In genomic region chrX:51496501-51497291, GRCh38 we compare ENCODE assay signal across 8 cellular contexts. TPM values are rescaled to one million over a fixed set of nuclear protein-coding genes. Genes with fewer than 3 reads are reported as not detected.
DNase-seq lines count a peak whose midpoint lies in the region; ATAC-seq, FAIRE-seq and TF ChIP-seq lines count a peak whose summit lies in the region.
"Had no signal": no experiment of that assay in that cellular context is flagged by ENCODE, and none has a peak within 500 bp of the region (broad histone marks: within the 10 kb centered on the region; RNA-seq: fewer than 3 reads in every experiment).

Gene NUDT11 (minus strand): TSS chrX:51496592. CDS start chrX:51496444, 148 bp downstream.

- H3K27me3 ChIP-seq in endothelial cell of umbilical vein (ENCODE audit: control insufficient read depth in 2 of 2, insufficient read depth in 2 of 2, low read length in 2 of 2) (no peaks in the 10 kb centered on the region), muscle layer of colon (ENCODE audit: control insufficient read depth in 1 of 2, insufficient read depth in 2 of 2, low read length in 2 of 2) (no peaks in the 10 kb centered on the region)

- no peak for TF ChIP-seq POLR2A in endothelial cell of umbilical vein (IDR thresholded peaks at IDR 0.05; ENCODE audit: low read depth, low read length)

- intact Hi-C loops in activated CD4-positive, alpha-beta memory T cell treated with anti-CD3 and anti-CD28 coated beads for 36 hours (cut with micrococcal nuclease) = loop anchor here (10.0 kb wide), 1 partner anchor 308 kb away; no protein-coding TSS in a partner anchor
- intact Hi-C loops in endothelial cell of umbilical vein (cut with micrococcal nuclease) = loop anchor here (10.0 kb wide), 1 partner anchor 768 kb away; no protein-coding TSS in a partner anchor

- no peaks in the 10 kb centered on the region for H3K36me3 ChIP-seq in endothelial cell of umbilical vein (ENCODE audit: control insufficient read depth in 2 of 2, extremely low read depth in 1 of 2, insufficient read depth in 2 of 2, low read length in 2 of 2)
- no peaks in the 10 kb centered on the region for H3K36me3 ChIP-seq in muscle layer of colon (ENCODE audit: insufficient read depth, low read length)

- H3K27ac Mint-ChIP-seq in activated CD4-positive, alpha-beta memory T cell treated with anti-CD3 and anti-CD28 coated beads for 36 hours = peak within 1 kb of the TSS; percentile 80

- H3K9ac ChIP-seq in endothelial cell of umbilical vein (replicated peaks; ENCODE audit: extremely low read depth, insufficient read depth, low read length) (peak within 1 kb of the TSS; percentile 9), muscle layer of colon (ENCODE audit: low read length) (no peak within 1 kb of the TSS)

- FAIRE-seq in endothelial cell of umbilical vein (lab: Jason Lieb, UNC) = peak; percentile 68
- FAIRE-seq: colon had no signal

- H3K36me3 Mint-ChIP-seq in activated CD4-positive, alpha-beta memory T cell treated with anti-CD3 and anti-CD28 coated beads for 36 hours = no peaks in the 10 kb centered on the region

- ATAC-seq in GM18511 (IDR thresholded peaks at IDR 0.05; ENCODE audit: unreplicated experiment) (peak; percentile 77), HG03135 (IDR thresholded peaks at IDR 0.05; ENCODE audit: unreplicated experiment) (no peak)
- ATAC-seq in stimulated activated naive CD8-positive, alpha-beta T cell treated with anti-CD3 and anti-CD28 coated beads, Interleukin-15, Interleukin-2, amounts not matched to agents 100 U/mL and 50 U/mL, for 24 hours = peak; percentile 81

- DNase-seq in NCI-H1092 (lab: John Stamatoyannopoulos, UW) (peak; percentile 87), endothelial cell of umbilical vein (ENCODE audit: low read depth, low spot score) (peak; percentile 68)
- peak; percentile 67 for DNase-seq in activated CD4-positive, alpha-beta memory T cell treated with anti-CD3 and anti-CD28 coated beads for 36 hours
- peak; percentile 57 for DNase-seq in stimulated activated naive CD8-positive, alpha-beta T cell treated with anti-CD3 and anti-CD28 coated beads, Interleukin-15, Interleukin-2, amounts not matched to agents 100 U/mL and 50 U/mL, for 24 hours

- POLR2A ChIA-PET in activated CD4-positive, alpha-beta memory T cell treated with anti-CD3 and anti-CD28 coated beads for 36 hours (lab: Charles Lee) = no interaction called here
- POLR2A ChIA-PET in endothelial cell of umbilical vein (lab: Charles Lee) = no interaction called here

- H3K79me2 ChIP-seq in endothelial cell of umbilical vein (ENCODE audit: control insufficient read depth, insufficient read depth, low read length) = no peaks in the 10 kb centered on the region

- no peaks in the 10 kb centered on the region for H3K9me3 Mint-ChIP-seq in activated CD4-positive, alpha-beta memory T cell treated with anti-CD3 and anti-CD28 coated beads for 36 hours

- H3K4me3 ChIP-seq in endothelial cell of umbilical vein (replicated peaks in 1 of 3; ENCODE audit: insufficient read depth in 1 of 3, low read depth in 1 of 3, low read length in 3 of 3) (peak within 1 kb of the TSS; percentile 23 to 56 (median 45)), muscle layer of colon (ENCODE audit: low read depth in 1 of 2, low read length in 2 of 2) (peak within 1 kb of the TSS; percentile 32 to 50)

- dilution Hi-C loops in endothelial cell of umbilical vein (cut with MboI; ENCODE audit: extremely low pct_ligation_motif_present, low sequenced_read_pairs) = no loop called here

- peak within 1 kb of the TSS; percentile 80 for H3K4me3 Mint-ChIP-seq in activated CD4-positive, alpha-beta memory T cell treated with anti-CD3 and anti-CD28 coated beads for 36 hours

- no peaks in the 10 kb centered on the region for H3K9me1 ChIP-seq in endothelial cell of umbilical vein (replicated peaks; ENCODE audit: control insufficient read depth, extremely low read depth, insufficient read depth, low read length)

- BruUV-seq in endothelial cell of umbilical vein (replicated peaks; lab: Mats Ljungman, UMichigan) = no TSS peak

- TF ChIP-seq CTCF in endothelial cell of umbilical vein (IDR thresholded peaks at IDR 0.05; ENCODE audit: extremely low read depth in 1 of 2, insufficient read depth in 1 of 2, low read depth in 1 of 2, low read length in 2 of 2) = no peak

- peak within 1 kb of the TSS; percentile 96 for H2AFZ ChIP-seq in endothelial cell of umbilical vein (ENCODE audit: low read depth, low read length)

- no peaks in the 10 kb centered on the region for H4K20me1 ChIP-seq in endothelial cell of umbilical vein (replicated peaks; ENCODE audit: control insufficient read depth, extremely low read depth, insufficient read depth, low read length)

- H3K4me2 ChIP-seq in endothelial cell of umbilical vein (ENCODE audit: insufficient read depth, low read length) = peak within 1 kb of the TSS; percentile 79

- CTCF ChIA-PET in activated CD4-positive, alpha-beta memory T cell treated with anti-CD3 and anti-CD28 coated beads for 36 hours (lab: Charles Lee) = no interaction called here
- CTCF ChIA-PET in endothelial cell of umbilical vein (lab: Charles Lee) = interaction anchor here (1.0 kb wide), 1 partner anchor 9 kb away, joined by 4 read pairs; no protein-coding TSS in a partner anchor

- H3K4me1 ChIP-seq in endothelial cell of umbilical vein (ENCODE audit: control insufficient read depth, extremely low read depth, insufficient read depth, low read length) (peaks cover 4% of the 10 kb centered on the region), muscle layer of colon (ENCODE audit: insufficient read depth, low read length) (no peaks in the 10 kb centered on the region)

- peaks cover 10% of the 10 kb centered on the region for H3K4me1 Mint-ChIP-seq in activated CD4-positive, alpha-beta memory T cell treated with anti-CD3 and anti-CD28 coated beads for 36 hours (ENCODE audit: low read depth)

- H3K9me3 ChIP-seq in endothelial cell of umbilical vein (replicated peaks; ENCODE audit: control insufficient read depth, insufficient read depth, low read length) (no peaks in the 10 kb centered on the region), muscle layer of colon (ENCODE audit: low read length) (no peaks in the 10 kb centered on the region)

- peaks cover 14% of the 10 kb centered on the region for H3K27me3 Mint-ChIP-seq in activated CD4-positive, alpha-beta memory T cell treated with anti-CD3 and anti-CD28 coated beads for 36 hours

- H3K27ac ChIP-seq in endothelial cell of umbilical vein (ENCODE audit: insufficient read depth, low read depth, low read length) = peak within 1 kb of the TSS; percentile 7
- no peak within 1 kb of the TSS for H3K27ac ChIP-seq in muscle layer of colon (ENCODE audit: low read depth, low read length)

TF ChIP-seq in endothelial cell of umbilical vein, 7 proteins besides CTCF, POLR2A, EP300 and RAD21:
- TF ChIP-seq MAX (IDR thresholded peaks at IDR 0.05; ENCODE audit: insufficient read depth, insufficient read length) (no peak), FOS (IDR thresholded peaks at IDR 0.05; ENCODE audit: borderline replicate concordance, insufficient read depth, low read length) (no peak), MYC (IDR thresholded peaks at IDR 0.05; ENCODE audit: low read depth, low read length) (no peak), EZH2 (IDR thresholded peaks at IDR 0.05; ENCODE audit: borderline replicate concordance, low read depth, low read length, severe bottlenecking) (no peak), POLR2AphosphoS5 (IDR thresholded peaks at IDR 0.05; ENCODE audit: insufficient read depth, low read depth, low read length) (no peak), GATA2 (IDR thresholded peaks at IDR 0.05; ENCODE audit: insufficient read depth, insufficient read length, low read depth, low read length) (no peak), JUN (IDR thresholded peaks at IDR 0.05; ENCODE audit: borderline replicate concordance, insufficient read depth, insufficient read length, low read depth) (no peak)

RNA-seq across cellular contexts. Expression of gene NUDT11, which starts in this region (rescaled TPM):
- total RNA-seq in activated CD4-positive, alpha-beta memory T cell treated with anti-CD3 and anti-CD28 coated beads for 36 hours = 1 to 10 TPM; 2.6 to 2.8 TPM
- 3.7 and 3.9 TPM in 2 replicates for total RNA-seq in endothelial cell of umbilical vein
- 3.5 and 4.3 TPM in 2 replicates for polyA plus RNA-seq in endothelial cell of umbilical vein
- 4.4 TPM in 2 replicates for polyA plus RNA-seq in endothelial cell of umbilical vein (2011; cell fraction: cytosol; rRNA removed)
- 1.7 and 2.0 TPM in 2 replicates for polyA plus RNA-seq in endothelial cell of umbilical vein (2011; cell fraction: nucleus; rRNA removed)
- polyA plus RNA-seq in endothelial cell of umbilical vein (2012) = 11.9 and 13.7 TPM in 2 replicates
- polyA minus RNA-seq in endothelial cell of umbilical vein = 3.8 and 5.9 TPM in 2 replicates
- polyA minus RNA-seq in endothelial cell of umbilical vein (2011; cell fraction: cytosol; rRNA and poly(A)+ RNA removed) = not detected
- polyA minus RNA-seq in endothelial cell of umbilical vein (2011; cell fraction: nucleus; rRNA and poly(A)+ RNA removed) = 1.3 and 1.5 TPM in 2 replicates
